In genomic region chr7:43244232-43244631, GRCh38 we compare ENCODE assay signal across 34 cellular contexts.
A peak's percentile ranks its signal among the peaks of the same experiment; 100 is the strongest.
DNase-seq lines count a peak whose midpoint lies in the region; ATAC-seq, FAIRE-seq and TF ChIP-seq lines count a peak whose summit lies in the region.
"Had no signal": no experiment of that assay in that cellular context is flagged by ENCODE, and none has a peak within 500 bp of the region (broad histone marks: within the 10 kb centered on the region; RNA-seq: fewer than 3 reads in every experiment).

No MANE protein-coding gene starts in this region.

- no peak for FAIRE-seq in RCC 7860 (lab: Jason Lieb, UNC)
- FAIRE-seq: HepG2 had no signal

- peaks cover 16 to 20% of the 10 kb centered on the region in 2 donors for H3K27me3 Mint-ChIP-seq in natural killer cell treated with Interleukin-12 subunit alpha and Interleukin-12 subunit beta and Interleukin-15 and Interleukin-18, amount 100 ng/mL, for 72 hours

- H3K27ac Mint-ChIP-seq in natural killer cell treated with Interleukin-12 subunit alpha and Interleukin-12 subunit beta and Interleukin-15 and Interleukin-18, amount 100 ng/mL, for 72 hours: no peak overlapping the region
- H3K27ac Mint-ChIP-seq: activated CD8-positive, alpha-beta T cell treated with anti-CD3 and anti-CD28 coated beads for 36 hours; activated T-helper 1 cell treated with anti-CD3 and anti-CD28 coated beads, Interleukin-12 subunit alpha, Interleukin-12 subunit beta, Interleukin-2, Interleukin-4 antibody, amounts not matched to agents 30 ng/mL and 10 ng/mL and 1 ng/mL, durations not matched to agents 14 hours and 24 hours and 36 hours; H9; memory B cell; stimulated activated naive CD8-positive, alpha-beta T cell treated with anti-CD3 and anti-CD28 coated beads, Interleukin-15, Interleukin-2, amounts not matched to agents 100 ng/mL and 50 ng/mL, for 24 hours; T-helper 17 cell had no signal

- no peak overlapping the region for H3K4me3 Mint-ChIP-seq in natural killer cell treated with Interleukin-12 subunit alpha and Interleukin-12 subunit beta and Interleukin-15 and Interleukin-18, amount 100 ng/mL, for 72 hours
- H3K4me3 Mint-ChIP-seq: activated CD8-positive, alpha-beta T cell treated with anti-CD3 and anti-CD28 coated beads for 36 hours; activated T-helper 1 cell treated with anti-CD3 and anti-CD28 coated beads, Interleukin-12 subunit alpha, Interleukin-12 subunit beta, Interleukin-2, Interleukin-4 antibody, amounts not matched to agents 30 ng/mL and 10 ng/mL and 1 ng/mL, durations not matched to agents 14 hours and 24 hours and 36 hours; H9; memory B cell; neural crest cell; stimulated activated naive CD8-positive, alpha-beta T cell treated with anti-CD3 and anti-CD28 coated beads, Interleukin-15, Interleukin-2, amounts not matched to agents 100 ng/mL and 50 ng/mL, for 24 hours; T-helper 17 cell had no signal

- TF ChIP-seq CTCF in foreskin fibroblast (IDR thresholded peaks at IDR 0.05; ENCODE audit: low read depth, low read length): no peak
- no peak for TF ChIP-seq CTCF in GM13976 (IDR thresholded peaks at IDR 0.05; ENCODE audit: borderline replicate concordance, control extremely low read depth, extremely low read depth, insufficient read depth, missing control alignments)

- no peaks in the 10 kb centered on the region for H3K9me3 Mint-ChIP-seq in natural killer cell treated with Interleukin-12 subunit alpha and Interleukin-12 subunit beta and Interleukin-15 and Interleukin-18, amount 100 ng/mL, for 72 hours
- H3K9me3 Mint-ChIP-seq: activated CD8-positive, alpha-beta T cell treated with anti-CD3 and anti-CD28 coated beads for 36 hours; activated T-helper 1 cell treated with anti-CD3 and anti-CD28 coated beads, Interleukin-12 subunit alpha, Interleukin-12 subunit beta, Interleukin-2, Interleukin-4 antibody, amounts not matched to agents 30 ng/mL and 10 ng/mL and 1 ng/mL, durations not matched to agents 14 hours and 24 hours and 36 hours; H9; memory B cell; neural crest cell; stimulated activated naive CD8-positive, alpha-beta T cell treated with anti-CD3 and anti-CD28 coated beads, Interleukin-15, Interleukin-2, amounts not matched to agents 100 ng/mL and 50 ng/mL, for 24 hours had no signal

- H3K36me3 Mint-ChIP-seq in natural killer cell treated with Interleukin-12 subunit alpha and Interleukin-12 subunit beta and Interleukin-15 and Interleukin-18, amount 100 ng/mL, for 72 hours: no peaks in the 10 kb centered on the region
- H3K36me3 Mint-ChIP-seq: memory B cell had no signal

- in situ Hi-C loops in G401 (cut with HindIII; ENCODE audit: low sequenced_read_pairs): no loop called here
- in situ Hi-C loops in GM13976 (cut with MboI; ENCODE audit: low sequenced_read_pairs, unreplicated experiment): no loop called here

- no peaks in the 10 kb centered on the region for H3K4me1 Mint-ChIP-seq in natural killer cell treated with Interleukin-12 subunit alpha and Interleukin-12 subunit beta and Interleukin-15 and Interleukin-18, amount 100 ng/mL, for 72 hours (ENCODE audit: low read depth in 2 of 2)

- no peak for ATAC-seq in natural killer cell treated with Interleukin-12 subunit alpha and Interleukin-12 subunit beta and Interleukin-15 and Interleukin-18, amount 100 ng/mL, for 72 hours
- ATAC-seq: activated CD4-positive, CD25-positive, alpha-beta regulatory T cell treated with anti-CD3 and anti-CD28 coated beads, Interleukin-2, amount 50 U/mL, for 24 hours; activated CD8-positive, alpha-beta T cell treated with anti-CD3 and anti-CD28 coated beads for 36 hours; HepG2; left lobe of liver; T-helper 17 cell had no signal

- DNase-seq in AG08395 (ENCODE audit: low spot score) (peak; percentile 35), EL (peak; percentile 5), RCC 7860 (ENCODE audit: low spot score) (peak; percentile 31), foreskin fibroblast (peak; percentile 65 to 72), G401 (ENCODE audit: low spot score) (no peak), dedifferentiated amniotic fluid mesenchymal stem cell (ENCODE audit: extremely low spot score) (no peak), GM13976 (ENCODE audit: low spot score) (no peak)
- no peak for DNase-seq in natural killer cell treated with Interleukin-12 subunit alpha and Interleukin-12 subunit beta and Interleukin-15 and Interleukin-18, amount 100 ng/mL, for 72 hours (ENCODE audit: low spot score)
- DNase-seq: activated CD8-positive, alpha-beta memory T cell treated with anti-CD3 and anti-CD28 coated beads, Interleukin-2, amount 50 U/mL, for 48 hours; activated CD8-positive, alpha-beta T cell treated with anti-CD3 and anti-CD28 coated beads for 36 hours; activated naive CD4-positive, alpha-beta T cell treated with anti-CD3 and anti-CD28 coated beads, Interleukin-2, amount 50 U/mL, for 16 hours; brain microvascular endothelial cell; COR-L47; effector CD8-positive, alpha-beta T cell; H9; Karpas-422; MV-4-11; NCI-H1436; NCI-H2081; NCI-H524 treated with DMSO at 0.1 percent for 48 hours; NK-92 treated with Interleukin-12 subunit alpha and Interleukin-12 subunit beta, amount 100 ng/mL, for 24 hours; PC-9; SHP77; T-helper 17 cell; uterus had no signal

- no peak overlapping the region for H3K4me3 ChIP-seq in foreskin fibroblast (ENCODE audit: low read depth in 1 of 2, low read length in 2 of 2)
- H3K4me3 ChIP-seq: PC-9, right atrium auricular region, smooth muscle cell, uterus had no signal

Comparison
In these comparisons a context has a peak if more than half of its experiments do, and no peak if none do; other contexts are left out.
1. DNase-seq: peak in AG08395 (single experiment), EL (single experiment), RCC 7860 (single experiment) and foreskin fibroblast (2 of 2); none in G401 (single experiment), natural killer cell treated with Interleukin-12 subunit alpha and Interleukin-12 subunit beta and Interleukin-15 and Interleukin-18, amount 100 ng/mL, for 72 hours (single experiment), dedifferentiated amniotic fluid mesenchymal stem cell (single experiment) and GM13976 (single experiment).